8 cellular contexts compared by ENCODE assay signal in the genomic region with DNA sequence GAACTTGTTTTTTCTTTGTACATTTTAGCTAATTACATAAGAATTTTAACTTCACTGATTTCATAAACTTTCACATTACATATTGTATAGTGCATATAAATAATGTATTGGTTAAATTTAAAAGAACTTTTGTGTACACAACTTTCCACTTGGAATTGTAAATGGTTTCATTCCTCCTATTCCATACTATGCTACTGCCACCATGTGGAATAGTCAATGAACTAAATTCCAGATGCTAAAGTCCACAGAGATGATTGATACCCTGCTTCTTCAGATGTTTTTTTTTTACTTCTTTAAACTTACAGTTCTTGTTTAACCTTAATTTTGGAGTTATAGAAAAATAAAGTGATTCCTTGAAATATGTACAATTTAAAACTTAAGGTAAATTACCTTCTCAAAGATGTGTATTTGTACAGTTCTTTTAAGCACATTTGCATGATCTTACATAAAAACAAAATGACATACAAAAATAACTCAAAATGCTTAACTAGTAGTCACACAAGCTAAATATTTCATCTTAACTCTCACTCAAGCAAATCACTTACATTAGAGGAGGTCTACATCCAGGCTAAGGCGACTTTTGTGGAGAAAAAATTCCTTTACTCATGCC.
DNase-seq lines count a peak whose midpoint lies in the region; ATAC-seq and TF ChIP-seq lines count a peak whose summit lies in the region.

No MANE protein-coding gene starts in this region.

- no peaks in the 10 kb centered on the region for H4K20me1 ChIP-seq in PC-9 (ENCODE audit: insufficient read depth)

- CTCF ChIA-PET in PC-9 (lab: Charles Lee) = interaction anchor here (3.8 kb wide), 1 partner anchor 517 kb away, joined by 49 read pairs; no protein-coding TSS in a partner anchor

- H3K4me1 ChIP-seq in PC-9 (replicated peaks; ENCODE audit: insufficient read depth) (peaks cover 9% of the 10 kb centered on the region), tibial artery (peaks cover 0 to 38% (median 11%) of the 10 kb centered on the region in 4 donors), gastrocnemius medialis (peaks cover 6% of the 10 kb centered on the region in 2 donors)

- BruUV-seq in PC-9 (replicated peaks; lab: Mats Ljungman, UMichigan) = no TSS peak

- intact Hi-C loops in PC-9 (cut with micrococcal nuclease; ENCODE audit: unreplicated experiment) = loop anchor here (1.0 to 2.0 kb wide), 3 partner anchors 303 to 535 kb away; no protein-coding TSS in a partner anchor
- intact Hi-C loops in tibial artery (cut with DNase I; ENCODE audit: low total_unique reads) = no loop called here
- intact Hi-C loops in gastrocnemius medialis (cut with DNase I; ENCODE audit: low total_unique reads) = loop anchor here (10.0 kb wide), 1 partner anchor 523 kb away; no protein-coding TSS in a partner anchor

- peak; percentile 72 for TF ChIP-seq CTCF in PC-9 (conservative IDR thresholded peaks at IDR 0.05)
- TF ChIP-seq CTCF in fibroblast of the aortic adventitia (IDR thresholded peaks at IDR 0.05; ENCODE audit: insufficient read depth, low read length) = peak; percentile 62
- peak; percentile 40 for TF ChIP-seq CTCF in tibial artery (IDR thresholded peaks at IDR 0.05)
- peak in 2 of 5 experiments; percentile 21 to 26 for TF ChIP-seq CTCF in gastrocnemius medialis (IDR thresholded peaks at IDR 0.05 in 4 of 5, conservative IDR thresholded peaks at IDR 0.05 in 1 of 5)

- H3K9me3 ChIP-seq in PC-9 (ENCODE audit: insufficient read depth, low read depth) (no peaks in the 10 kb centered on the region), tibial artery (no peaks in the 10 kb centered on the region), gastrocnemius medialis (no peaks in the 10 kb centered on the region)

- no peaks in the 10 kb centered on the region for H3K79me2 ChIP-seq in PC-9 (ENCODE audit: low read depth)

- TF ChIP-seq POLR2A in gastrocnemius medialis (IDR thresholded peaks at IDR 0.05) = no peak

- H3K27ac ChIP-seq in PC-9 = no peak overlapping the region
- no peak overlapping the region for H3K27ac ChIP-seq in tibial artery
- no peak overlapping the region for H3K27ac ChIP-seq in gastrocnemius medialis

- no peaks in the 10 kb centered on the region; the same call in 1 of the 2 replicates for H3F3A ChIP-seq in PC-9 (ENCODE audit: insufficient read depth, low read depth)

- H3K4me3 ChIP-seq in PC-9 = no peak overlapping the region
- H3K4me3 ChIP-seq in fibroblast of the aortic adventitia (ENCODE audit: low read depth, low read length) = no peak overlapping the region
- H3K4me3 ChIP-seq in tibial artery = no peak overlapping the region
- H3K4me3 ChIP-seq in gastrocnemius medialis = no peak overlapping the region

- H3K27me3 ChIP-seq in PC-9 (ENCODE audit: insufficient read depth, low read depth) (no peaks in the 10 kb centered on the region), tibial artery (no peaks in the 10 kb centered on the region), gastrocnemius medialis (no peaks in the 10 kb centered on the region)

- no peak overlapping the region for H3K4me2 ChIP-seq in PC-9

- H3K36me3 ChIP-seq in PC-9 (ENCODE audit: low read depth) (no peaks in the 10 kb centered on the region), tibial artery (no peaks in the 10 kb centered on the region), gastrocnemius medialis (no peaks in the 10 kb centered on the region)

- in situ Hi-C loops in gastrocnemius medialis (cut with MboI; ENCODE audit: low sequenced_read_pairs in 4 of 4) = no loop called here

- DNase-seq in SIG-M5 treated with dmso at 0.1 percent for 504 hours (lab: John Stamatoyannopoulos, UW; ENCODE audit: unreplicated experiment) (peak; percentile 8), SIG-M5 (lab: John Stamatoyannopoulos, UW) (no peak), PC-9 (no peak), fibroblast of the aortic adventitia (ENCODE audit: low read depth) (peak; percentile 78), tibial artery (no peak), gastrocnemius medialis (no peak), 8988T (no peak)

- POLR2A ChIA-PET in PC-9 (lab: Charles Lee; ENCODE audit: unreplicated experiment) = no interaction called here

- no peak overlapping the region; the same call in 1 of the 2 replicates for H2AFZ ChIP-seq in PC-9

- H3K9me2 ChIP-seq in PC-9 (ENCODE audit: insufficient read depth) = no peaks in the 10 kb centered on the region

- ATAC-seq in GM21390 (IDR thresholded peaks at IDR 0.05; ENCODE audit: unreplicated experiment) = no peak
- no peak for ATAC-seq in gastrocnemius medialis

Comparison
In these comparisons a context has a peak if more than half of its experiments do, and no peak if none do; other contexts are left out.
1. DNase-seq: peak in SIG-M5 treated with dmso at 0.1 percent for 504 hours (single experiment) and fibroblast of the aortic adventitia (single experiment); none in SIG-M5 (single experiment), PC-9 (0 of 2), tibial artery (0 of 2), gastrocnemius medialis (0 of 2) and 8988T (single experiment).